19 cellular contexts compared by ENCODE assay signal in the genomic region with DNA sequence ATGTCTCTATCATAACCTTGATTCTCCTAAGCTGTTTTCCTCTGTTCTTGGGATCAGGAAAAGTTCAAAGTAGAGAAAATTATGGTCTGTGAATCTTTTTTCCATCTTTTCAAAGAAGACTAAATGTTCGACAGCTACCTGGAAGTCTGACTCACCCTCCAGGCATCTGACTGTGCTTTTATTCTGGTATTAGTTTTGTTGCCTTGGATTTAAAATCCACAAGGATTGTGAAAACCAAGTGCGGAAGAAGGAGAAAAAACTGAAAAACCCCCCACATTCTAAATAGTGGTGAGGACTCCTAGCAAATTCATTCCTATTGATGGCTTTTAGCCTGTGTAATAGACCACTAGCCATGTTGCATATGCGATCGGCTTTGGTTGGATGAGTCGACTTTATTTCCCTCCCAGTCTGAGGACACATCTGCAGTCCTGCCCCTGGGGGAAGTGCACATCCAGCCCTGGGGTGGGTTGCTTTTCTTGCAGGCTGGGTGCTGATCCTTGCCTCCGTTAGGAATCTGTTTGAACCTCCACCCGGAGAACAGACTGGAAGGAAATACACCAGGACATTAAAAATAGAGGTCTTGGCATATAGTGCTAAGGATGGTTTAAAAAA. TPM values are rescaled to one million over a fixed set of nuclear protein-coding genes. Genes with fewer than 3 reads are reported as not detected.
A peak's percentile ranks its signal among the peaks of the same experiment; 100 is the strongest.
DNase-seq lines count a peak whose midpoint lies in the region; ATAC-seq, FAIRE-seq and TF ChIP-seq lines count a peak whose summit lies in the region.
"Had no signal": no experiment of that assay in that cellular context is flagged by ENCODE, and none has a peak within 500 bp of the region (broad histone marks: within the 10 kb centered on the region; RNA-seq: fewer than 3 reads in every experiment).

No MANE protein-coding gene starts in this region.

- CTCF ChIA-PET in CD4-positive, alpha-beta T cell (lab: Charles Lee) = no interaction called here

- intact Hi-C loops in cardiac septum (cut with DNase I) = no loop called here
- intact Hi-C loops in CD4-positive, alpha-beta T cell (cut with DNase I, micrococcal nuclease) = no loop called here

- H3K4me1 ChIP-seq in right atrium auricular region (peaks cover 0 to 38% of the 10 kb centered on the region in 2 donors), mesenchymal stem cell (ENCODE audit: control insufficient read depth, insufficient read depth, low read depth, low read length) (no peaks in the 10 kb centered on the region)
- H3K4me1 ChIP-seq: testis had no signal

- no peak overlapping the region for H2BK120ac ChIP-seq in mesenchymal stem cell (ENCODE audit: low read depth, low read length)

- no peaks in the 10 kb centered on the region for H3K9me3 Mint-ChIP-seq in chondrocyte (ENCODE audit: low read depth)
- H3K9me3 Mint-ChIP-seq in CD4-positive, alpha-beta T cell = no peaks in the 10 kb centered on the region
- H3K9me3 Mint-ChIP-seq: central memory CD8-positive, alpha-beta T cell; H9; T-helper 2 cell treated with Interferon-gamma antibody and Interleukin-4, amounts not matched to agents 5 μg/mL and 100 μg/mL, for 36 hours had no signal

- no peak overlapping the region for H3K4me2 ChIP-seq in mesenchymal stem cell (ENCODE audit: low read length, poor library complexity, severe bottlenecking)

- DNase-seq in right atrium auricular region (ENCODE audit: low spot score) (peak; percentile 55), cardiac septum (ENCODE audit: low spot score) (no peak), chondrocyte (ENCODE audit: low spot score) (no peak), mesenchymal stem cell (no peak), urothelium cell line (ENCODE audit: low spot score) (peak; percentile 87), HPDE6-E6E7 (ENCODE audit: extremely low spot score) (no peak)
- no peak for DNase-seq in CD4-positive, alpha-beta T cell
- DNase-seq: H9; Kasumi-1; NCI-H1417 treated with DMSO at 0.1 percent for 48 hours; NCI-H446; SHP77 treated with DMSO at 0.1 percent for 48 hours; stimulated activated CD4-positive, alpha-beta T cell treated with anti-CD3 and anti-CD28 coated beads, Interleukin-2, amount 100 ng/mL, for 24 hours had no signal

- no peak overlapping the region for H3K4me3 ChIP-seq in right atrium auricular region
- no peak overlapping the region for H3K4me3 ChIP-seq in mesenchymal stem cell (ENCODE audit: insufficient read depth in 1 of 2, low read depth in 1 of 2, low read length in 2 of 2)
- H3K4me3 ChIP-seq: gastrocnemius medialis, testis had no signal

- H2BK12ac ChIP-seq in mesenchymal stem cell (ENCODE audit: low read length in 2 of 2) = no peak overlapping the region

- WGBS in mesenchymal stem cell = 55% methylated on average over 4 of the region's 7 CpGs

- H2BK5ac ChIP-seq in mesenchymal stem cell (ENCODE audit: low read depth, low read length, poor library complexity, severe bottlenecking) = no peak overlapping the region

- H3K23ac ChIP-seq in mesenchymal stem cell (ENCODE audit: low read length in 2 of 2) = no peak overlapping the region

- peaks cover 7% of the 10 kb centered on the region for H3K36me3 Mint-ChIP-seq in chondrocyte (ENCODE audit: low read depth)
- no peaks in the 10 kb centered on the region for H3K36me3 Mint-ChIP-seq in CD4-positive, alpha-beta T cell (ENCODE audit: low read depth)
- H3K36me3 Mint-ChIP-seq: activated naive CD8-positive, alpha-beta T cell had no signal

- H3K27ac Mint-ChIP-seq in chondrocyte (ENCODE audit: unreplicated experiment) = peak overlapping the region; percentile 87
- H3K27ac Mint-ChIP-seq in CD4-positive, alpha-beta T cell = no peak overlapping the region
- H3K27ac Mint-ChIP-seq: activated naive CD8-positive, alpha-beta T cell; T-helper 2 cell treated with Interferon-gamma antibody and Interleukin-4, amounts not matched to agents 5 μg/mL and 100 μg/mL, for 36 hours had no signal

- H2AK5ac ChIP-seq in mesenchymal stem cell (ENCODE audit: low read length, severe bottlenecking) = no peak overlapping the region

- no peaks in the 10 kb centered on the region for H3K27me3 ChIP-seq in right atrium auricular region
- peaks cover 0 to 43% of the 10 kb centered on the region in 2 experiments for H3K27me3 ChIP-seq in mesenchymal stem cell (ENCODE audit: control insufficient read depth in 1 of 2, insufficient read depth in 1 of 2, low read length in 2 of 2)
- no peaks in the 10 kb centered on the region for H3K27me3 ChIP-seq in CD4-positive, alpha-beta T cell (ENCODE audit: control insufficient read depth, insufficient read depth, low read length)
- H3K27me3 ChIP-seq: gastrocnemius medialis, testis had no signal

- no peak overlapping the region for H4K91ac ChIP-seq in mesenchymal stem cell (ENCODE audit: low read length)

- no peaks in the 10 kb centered on the region for H3K36me3 ChIP-seq in right atrium auricular region
- no peaks in the 10 kb centered on the region for H3K36me3 ChIP-seq in mesenchymal stem cell (ENCODE audit: control insufficient read depth in 1 of 2, insufficient read depth in 2 of 2, low read depth in 1 of 2, low read length in 2 of 2)
- H3K36me3 ChIP-seq: gastrocnemius medialis had no signal

- no peak overlapping the region for H2BK15ac ChIP-seq in mesenchymal stem cell (ENCODE audit: low read depth, poor library complexity, severe bottlenecking)

- H3K9ac ChIP-seq in mesenchymal stem cell (ENCODE audit: low read length) = peak overlapping the region; percentile 59

- H3K79me1 ChIP-seq in mesenchymal stem cell (replicated peaks; ENCODE audit: low read length, poor library complexity, severe bottlenecking) = no peaks in the 10 kb centered on the region

- ATAC-seq in HG02840 (IDR thresholded peaks at IDR 0.05; ENCODE audit: low FRiP score, unreplicated experiment) = no peak
- no peak for ATAC-seq in CD4-positive, alpha-beta T cell (ENCODE audit: poor library complexity)

- H3K4me1 Mint-ChIP-seq in chondrocyte (ENCODE audit: low read depth) = peaks cover 71% of the 10 kb centered on the region
- H3K4me1 Mint-ChIP-seq in CD4-positive, alpha-beta T cell (ENCODE audit: low read depth) = no peaks in the 10 kb centered on the region
- H3K4me1 Mint-ChIP-seq: central memory CD8-positive, alpha-beta T cell had no signal

- H3K14ac ChIP-seq in mesenchymal stem cell (ENCODE audit: low read length in 2 of 2) = no peak overlapping the region

- no peak overlapping the region for H4K8ac ChIP-seq in mesenchymal stem cell (ENCODE audit: low read length)

- TF ChIP-seq CTCF in right atrium auricular region (IDR thresholded peaks at IDR 0.05) (no peak), chondrocyte (IDR thresholded peaks at IDR 0.05) (no peak)
- no peak for TF ChIP-seq CTCF in CD4-positive, alpha-beta T cell (IDR thresholded peaks at IDR 0.05)

- H3K27ac ChIP-seq in right atrium auricular region = peak overlapping the region; percentile 28 to 53
- no peak overlapping the region for H3K27ac ChIP-seq in mesenchymal stem cell (ENCODE audit: low read length, poor library complexity, severe bottlenecking)
- no peak overlapping the region for H3K27ac ChIP-seq in CD4-positive, alpha-beta T cell (ENCODE audit: low read depth, low read length)
- H3K27ac ChIP-seq: gastrocnemius medialis, testis had no signal

- H3K4me3 Mint-ChIP-seq in chondrocyte (ENCODE audit: unreplicated experiment) = peak overlapping the region; percentile 8
- H3K4me3 Mint-ChIP-seq in CD4-positive, alpha-beta T cell = no peak overlapping the region
- H3K4me3 Mint-ChIP-seq: activated naive CD8-positive, alpha-beta T cell; central memory CD8-positive, alpha-beta T cell; H9; T-helper 2 cell treated with Interferon-gamma antibody and Interleukin-4, amounts not matched to agents 5 μg/mL and 100 μg/mL, for 36 hours had no signal

- FAIRE-seq in urothelium cell line (lab: Jason Lieb, UNC) = peak; percentile 91

- H3K18ac ChIP-seq in mesenchymal stem cell (ENCODE audit: low read depth in 1 of 2, low read length in 2 of 2) = no peak overlapping the region

- H3K4ac ChIP-seq in mesenchymal stem cell (ENCODE audit: low read depth in 1 of 2, low read length in 2 of 2) = no peak overlapping the region

- H2AFZ ChIP-seq in mesenchymal stem cell (ENCODE audit: low read depth, low read length) = no peak overlapping the region

- POLR2A ChIA-PET in CD4-positive, alpha-beta T cell (lab: Charles Lee) = interaction anchor here (0.6 kb wide), 1 partner anchor 137 kb away, joined by 3 read pairs; no protein-coding TSS in a partner anchor

- H3K27me3 Mint-ChIP-seq in chondrocyte (ENCODE audit: low read depth) = no peaks in the 10 kb centered on the region
- H3K27me3 Mint-ChIP-seq in CD4-positive, alpha-beta T cell = no peaks in the 10 kb centered on the region
- H3K27me3 Mint-ChIP-seq: activated naive CD8-positive, alpha-beta T cell had no signal

- no peaks in the 10 kb centered on the region for H3K9me3 ChIP-seq in right atrium auricular region
- H3K9me3 ChIP-seq in mesenchymal stem cell (ENCODE audit: control insufficient read depth, low read length) = no peaks in the 10 kb centered on the region
- H3K9me3 ChIP-seq in CD4-positive, alpha-beta T cell (ENCODE audit: control insufficient read depth, low read length) = no peaks in the 10 kb centered on the region
- H3K9me3 ChIP-seq: gastrocnemius medialis, testis had no signal

RNA-seq across cellular contexts. Expression of gene LDLRAD4, which starts 16.9 kb away (rescaled TPM):
- total RNA-seq in right atrium auricular region (10 to 100 TPM; 33.1 to 41.2 TPM), cardiac septum (23.3 TPM), chondrocyte (78.2 to 229 TPM (median 80.5 TPM) in 3 replicates)
- polyA plus RNA-seq in mesenchymal stem cell (2013, experiment 1 of 2) = 0.23 TPM
- 0.41 TPM for polyA plus RNA-seq in mesenchymal stem cell (2013, experiment 2 of 2)
- 10 to 100 TPM; 51.9 to 52.7 TPM for total RNA-seq in CD4-positive, alpha-beta T cell

Comparison
In these comparisons a context has a peak if more than half of its experiments do, and no peak if none do; other contexts are left out.
1. DNase-seq: peak in right atrium auricular region (single experiment) and urothelium cell line (single experiment); none in cardiac septum (single experiment), chondrocyte (single experiment), mesenchymal stem cell (single experiment), HPDE6-E6E7 (single experiment) and CD4-positive, alpha-beta T cell (0 of 10).
2. H3K27ac ChIP-seq: peak in right atrium auricular region (2 of 2); none in mesenchymal stem cell (single experiment) and CD4-positive, alpha-beta T cell (single experiment).